1 cellular context compared by ENCODE assay signal in genomic region chr2:230893338-230893737, GRCh38.
TF ChIP-seq lines count a peak whose summit lies in the region.

No MANE protein-coding gene starts in this region.

TF ChIP-seq in HepG2, 621 proteins besides CTCF, POLR2A, EP300 and RAD21:
- no peak for TF ChIP-seq CENPT (CRISPR knock-in tag; IDR thresholded peaks at IDR 0.05; ENCODE audit: low read depth)
- no peak for TF ChIP-seq CCDC6 (CRISPR knock-in tag; IDR thresholded peaks at IDR 0.05)
- TF ChIP-seq SRF (IDR thresholded peaks at IDR 0.05; ENCODE audit: low read depth, low read length), result no peak
- no peak for TF ChIP-seq ZNF713 (CRISPR knock-in tag; IDR thresholded peaks at IDR 0.05)
- TF ChIP-seq NCOR1 (IDR thresholded peaks at IDR 0.05; ENCODE audit: borderline replicate concordance, low read length), result no peak
- TF ChIP-seq ZFP62 (CRISPR knock-in tag; IDR thresholded peaks at IDR 0.05), result no peak
- no peak for TF ChIP-seq ZSCAN25 (CRISPR knock-in tag; IDR thresholded peaks at IDR 0.05)
- no peak for TF ChIP-seq AGO2 (optimal IDR thresholded peaks at IDR 0.05; ENCODE audit: low read depth, low read length)
